Comparison of ENCODE assay signal across 9 cellular contexts in the genomic region with DNA sequence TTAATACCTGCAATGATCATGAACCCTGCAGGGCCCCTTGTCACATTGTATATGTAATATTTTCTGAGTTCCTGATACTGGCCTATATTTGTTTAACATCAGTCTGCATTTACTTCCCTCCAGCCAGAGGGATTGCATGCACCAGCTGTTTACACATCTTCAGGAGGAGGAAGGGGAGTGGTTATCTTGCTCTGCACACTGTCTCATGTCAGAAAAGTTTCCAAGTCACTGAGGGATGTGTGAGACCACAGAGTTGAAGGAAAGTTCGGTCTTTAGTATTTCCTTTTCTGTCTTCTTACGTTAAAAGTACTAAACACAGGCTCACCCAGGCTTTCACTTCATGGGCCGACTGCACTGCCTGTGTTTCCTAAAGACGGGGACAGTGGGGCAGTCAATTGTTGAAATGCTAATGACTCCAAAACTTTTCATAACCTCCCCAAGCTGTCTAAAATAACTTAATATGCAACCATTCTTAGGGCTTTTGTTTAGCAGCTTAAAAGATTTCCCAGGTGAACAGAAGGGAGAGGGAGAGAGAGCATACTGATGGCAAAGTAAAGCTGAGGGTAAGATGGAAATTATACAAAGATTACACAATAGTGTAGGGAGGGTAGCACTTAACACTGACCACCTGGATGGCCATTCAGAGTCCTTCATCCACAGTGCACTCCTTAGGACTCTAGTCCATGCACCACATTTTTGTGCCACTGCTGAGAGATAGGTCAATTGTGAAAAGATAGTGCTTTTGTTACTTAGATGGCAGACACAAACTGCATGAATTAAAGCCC.
DNase-seq lines count a peak whose midpoint lies in the region; ATAC-seq and TF ChIP-seq lines count a peak whose summit lies in the region.
"Had no signal": no experiment of that assay in that cellular context is flagged by ENCODE, and none has a peak within 500 bp of the region (broad histone marks: within the 10 kb centered on the region; RNA-seq: fewer than 3 reads in every experiment).

No MANE protein-coding gene starts in this region.

- CTCF ChIA-PET in activated B cell treated with CpG ODN at 0.5 μM for 24 hours (lab: Charles Lee) = no interaction called here

- no peak for TF ChIP-seq CTCF in activated B cell treated with CpG ODN at 0.5 μM for 24 hours (IDR thresholded peaks at IDR 0.05)
- no peak for TF ChIP-seq CTCF in mucosa of descending colon (IDR thresholded peaks at IDR 0.05)

- no peaks in the 10 kb centered on the region for H3K9me3 ChIP-seq in mucosa of descending colon

- H3K36me3 ChIP-seq in mucosa of descending colon (ENCODE audit: low read depth) = no peaks in the 10 kb centered on the region

- no peaks in the 10 kb centered on the region for H3K27me3 Mint-ChIP-seq in activated B cell treated with CpG ODN at 0.5 μM for 24 hours

- H3K4me3 Mint-ChIP-seq in activated B cell treated with CpG ODN at 0.5 μM for 24 hours = peak overlapping the region; percentile 28

- no peak overlapping the region for H3K4me3 ChIP-seq in mucosa of descending colon

- no peak for DNase-seq in activated B cell treated with CpG ODN at 0.5 μM for 24 hours
- DNase-seq in mucosa of descending colon = peak in 1 of 3 donors; percentile 25
- DNase-seq in NCI-H2171 (lab: John Stamatoyannopoulos, UW) = no peak
- no peak for DNase-seq in SW 1271 (lab: John Stamatoyannopoulos, UW)
- DNase-seq: NCI-H2227 treated with DMSO at 0.1 percent for 48 hours had no signal

- POLR2A ChIA-PET in activated B cell treated with CpG ODN at 0.5 μM for 24 hours (lab: Charles Lee) = interaction anchor here (1.6 kb wide), 1 partner anchor 575 kb away, joined by 4 read pairs; no protein-coding TSS in a partner anchor

- peak overlapping the region; percentile 47 for H3K27ac Mint-ChIP-seq in activated B cell treated with CpG ODN at 0.5 μM for 24 hours

- peaks cover 17% of the 10 kb centered on the region for H3K4me1 ChIP-seq in mucosa of descending colon (ENCODE audit: low read depth)

- ATAC-seq in GM18498 (IDR thresholded peaks at IDR 0.05; ENCODE audit: unreplicated experiment) (peak; percentile 69), HG03135 (IDR thresholded peaks at IDR 0.05; ENCODE audit: unreplicated experiment) (peak; percentile 57), activated B cell treated with CpG ODN at 0.5 μM for 24 hours (ENCODE audit: low read depth) (peak; percentile 14), mucosa of descending colon (peak; percentile 84), HG03520 (IDR thresholded peaks at IDR 0.05; ENCODE audit: unreplicated experiment) (no peak), HG03025 (IDR thresholded peaks at IDR 0.05; ENCODE audit: low FRiP score, unreplicated experiment) (no peak)

- no peaks in the 10 kb centered on the region for H3K36me3 Mint-ChIP-seq in activated B cell treated with CpG ODN at 0.5 μM for 24 hours (ENCODE audit: low read depth)

- intact Hi-C loops in activated B cell treated with CpG ODN at 0.5 μM for 24 hours (cut with micrococcal nuclease) (loop anchor here (1.0 kb wide), 1 partner anchor 9 kb away; no protein-coding TSS in a partner anchor), mucosa of descending colon (cut with DNase I, micrococcal nuclease) (no loop called here)

- H3K9me3 Mint-ChIP-seq in activated B cell treated with CpG ODN at 0.5 μM for 24 hours = no peaks in the 10 kb centered on the region

- peaks cover 19% of the 10 kb centered on the region for H3K4me1 Mint-ChIP-seq in activated B cell treated with CpG ODN at 0.5 μM for 24 hours

Comparison
In these comparisons a context has a peak if more than half of its experiments do, and no peak if none do; other contexts are left out.
1. ATAC-seq: peak in GM18498 (single experiment), HG03135 (single experiment), activated B cell treated with CpG ODN at 0.5 μM for 24 hours (single experiment) and mucosa of descending colon (single experiment); none in HG03520 (single experiment) and HG03025 (single experiment).